Comparison of ENCODE assay signal across 21 cellular contexts in genomic region chr2:227206406-227206805, GRCh38. TPM values are rescaled to one million over a fixed set of nuclear protein-coding genes. Genes with fewer than 3 reads are reported as not detected.
DNase-seq lines count a peak whose midpoint lies in the region; ATAC-seq and TF ChIP-seq lines count a peak whose summit lies in the region.
"Had no signal": no experiment of that assay in that cellular context is flagged by ENCODE, and none has a peak within 500 bp of the region (broad histone marks: within the 10 kb centered on the region; RNA-seq: fewer than 3 reads in every experiment).

No MANE protein-coding gene starts in this region.

- H3K27ac Mint-ChIP-seq in activated naive CD4-positive, alpha-beta T cell treated with anti-CD3 and anti-CD28 coated beads, Interleukin-2, amount 10 ng/mL, durations not matched to agents 7 days and 5 days: peak overlapping the region; percentile 55
- H3K27ac Mint-ChIP-seq in activated naive CD4-positive, alpha-beta T cell treated with anti-CD3 and anti-CD28 coated beads, Interleukin-2, amount 50 U/mL, for 72 hours: no peak overlapping the region
- H3K27ac Mint-ChIP-seq: B cell; CD4-positive, CD25-positive, alpha-beta regulatory T cell; CD8-positive, alpha-beta T cell; H9 had no signal

- H3K36me3 Mint-ChIP-seq in activated naive CD4-positive, alpha-beta T cell treated with anti-CD3 and anti-CD28 coated beads, Interleukin-2, amount 10 ng/mL, durations not matched to agents 7 days and 5 days: no peaks in the 10 kb centered on the region
- no peaks in the 10 kb centered on the region for H3K36me3 Mint-ChIP-seq in activated naive CD4-positive, alpha-beta T cell treated with anti-CD3 and anti-CD28 coated beads, Interleukin-2, amount 50 U/mL, for 72 hours
- H3K36me3 Mint-ChIP-seq: CD4-positive, CD25-positive, alpha-beta regulatory T cell; CD8-positive, alpha-beta T cell had no signal

- no peaks in the 10 kb centered on the region for H3K9me3 Mint-ChIP-seq in activated naive CD4-positive, alpha-beta T cell treated with anti-CD3 and anti-CD28 coated beads, Interleukin-2, amount 10 ng/mL, durations not matched to agents 7 days and 5 days
- H3K9me3 Mint-ChIP-seq in activated naive CD4-positive, alpha-beta T cell treated with anti-CD3 and anti-CD28 coated beads, Interleukin-2, amount 50 U/mL, for 72 hours: no peaks in the 10 kb centered on the region
- H3K9me3 Mint-ChIP-seq: CD8-positive, alpha-beta T cell had no signal

- peak overlapping the region; percentile 2 for H3K27ac ChIP-seq in psoas muscle
- H3K27ac ChIP-seq: 22Rv1, BLaER1, C4-2B, GM23248 had no signal

- DNase-seq in activated naive CD4-positive, alpha-beta T cell treated with anti-CD3 and anti-CD28 coated beads, Interleukin-2, amount 10 ng/mL, durations not matched to agents 7 days and 5 days: no peak
- no peak for DNase-seq in activated naive CD4-positive, alpha-beta T cell treated with anti-CD3 and anti-CD28 coated beads, Interleukin-2, amount 50 U/mL, for 72 hours (ENCODE audit: low spot score in 2 of 2)
- DNase-seq in kidney tubule cell (ENCODE audit: low spot score): peak; percentile 70
- DNase-seq in psoas muscle: no peak
- DNase-seq in NCI-H2081 treated with DMSO at 0.1 percent for 48 hours (lab: John Stamatoyannopoulos, UW): no peak
- DNase-seq in G401 (ENCODE audit: low spot score): no peak
- DNase-seq: Caco-2; CD4-positive, CD25-positive, alpha-beta regulatory T cell; CD8-positive, alpha-beta T cell; DMS153; DND-41; GDM1; GM23248; H9 had no signal

- in situ Hi-C loops in G401 (cut with HindIII; ENCODE audit: low sequenced_read_pairs): no loop called here

- no peaks in the 10 kb centered on the region for H3K4me1 Mint-ChIP-seq in activated naive CD4-positive, alpha-beta T cell treated with anti-CD3 and anti-CD28 coated beads, Interleukin-2, amount 10 ng/mL, durations not matched to agents 7 days and 5 days
- H3K4me1 Mint-ChIP-seq: B cell; CD4-positive, CD25-positive, alpha-beta regulatory T cell had no signal

- 76 to 92% (median 82%) methylated on average over 9 of the region's 9 CpGs for WGBS in psoas muscle, 3 donors

- no peak for ATAC-seq in activated naive CD4-positive, alpha-beta T cell treated with anti-CD3 and anti-CD28 coated beads, Interleukin-2, amount 50 U/mL, for 72 hours
- peak in 3 of 4 donors; percentile 17 to 36 (median 31) for ATAC-seq in psoas muscle
- ATAC-seq: CD8-positive, alpha-beta T cell; GM12878; HCT116 had no signal

- H3K27me3 Mint-ChIP-seq in activated naive CD4-positive, alpha-beta T cell treated with anti-CD3 and anti-CD28 coated beads, Interleukin-2, amount 10 ng/mL, durations not matched to agents 7 days and 5 days: peaks cover 9% of the 10 kb centered on the region
- H3K27me3 Mint-ChIP-seq: B cell had no signal

- H3K27me3 ChIP-seq in psoas muscle (ENCODE audit: insufficient read depth in 3 of 3, low read length in 2 of 3): no peaks in the 10 kb centered on the region
- H3K27me3 ChIP-seq: BLaER1 had no signal

- H3K9me3 ChIP-seq in psoas muscle: no peaks in the 10 kb centered on the region
- H3K9me3 ChIP-seq: BLaER1, Caco-2 had no signal

- no peak overlapping the region for H3K4me3 ChIP-seq in psoas muscle
- H3K4me3 ChIP-seq: BLaER1, GM12878, GM23248 had no signal

- CTCF ChIA-PET in activated naive CD4-positive, alpha-beta T cell treated with anti-CD3 and anti-CD28 coated beads, Interleukin-2, amount 10 ng/mL, durations not matched to agents 7 days and 5 days (lab: Charles Lee): no interaction called here

- no peaks in the 10 kb centered on the region for H3K36me3 ChIP-seq in psoas muscle (ENCODE audit: insufficient read depth in 1 of 2, low read depth in 1 of 2)
- H3K36me3 ChIP-seq: BLaER1 had no signal

- no peak for TF ChIP-seq CTCF in psoas muscle (IDR thresholded peaks at IDR 0.05)

- intact Hi-C loops in psoas muscle (cut with DNase I): no loop called here

- H3K4me3 Mint-ChIP-seq in activated naive CD4-positive, alpha-beta T cell treated with anti-CD3 and anti-CD28 coated beads, Interleukin-2, amount 10 ng/mL, durations not matched to agents 7 days and 5 days: no peak overlapping the region
- H3K4me3 Mint-ChIP-seq: B cell; CD4-positive, CD25-positive, alpha-beta regulatory T cell; CD8-positive, alpha-beta T cell had no signal

- peaks cover 22% of the 10 kb centered on the region for H3K4me1 ChIP-seq in psoas muscle
- H3K4me1 ChIP-seq: BLaER1, Caco-2 had no signal

RNA-seq across cellular contexts. Expression of gene COL4A3, which starts 42.0 kb away (rescaled TPM):
- total RNA-seq in activated naive CD4-positive, alpha-beta T cell treated with anti-CD3 and anti-CD28 coated beads, Interleukin-2, amount 50 U/mL, for 72 hours: not detected
- total RNA-seq in psoas muscle: 10 to 100 TPM in 2 of 4 donors, 1 to 10 TPM in 2; 5.5 to 29.4 (median 14.9) TPM
- polyA plus RNA-seq in psoas muscle: 1 to 10 TPM; 3.1 to 5.6 (median 3.8) TPM
- total RNA-seq in G401 (2014; rRNA removed; shearing (Covaris generic)): 3.0 TPM in 1 of 2 replicates, not detected in the other
- total RNA-seq: CD4-positive, CD25-positive, alpha-beta regulatory T cell; H4 had no signal
- polyA plus RNA-seq: CD4-positive, CD25-positive, alpha-beta regulatory T cell had no signal

RNA-seq across cellular contexts. Expression of gene COL4A4, which starts 42.4 kb away (rescaled TPM):
- not detected for total RNA-seq in activated naive CD4-positive, alpha-beta T cell treated with anti-CD3 and anti-CD28 coated beads, Interleukin-2, amount 50 U/mL, for 72 hours
- total RNA-seq in psoas muscle: 10 to 100 TPM in 2 of 4 donors, 1 to 10 TPM in 2; 4.6 to 16.0 (median 10.3) TPM
- 1 to 10 TPM; 1.7 to 2.3 (median 2.0) TPM for polyA plus RNA-seq in psoas muscle
- 2.3 TPM in 1 of 2 replicates, not detected in the other for total RNA-seq in G401 (2014; rRNA removed; shearing (Covaris generic))
- total RNA-seq: CD4-positive, CD25-positive, alpha-beta regulatory T cell; CD8-positive, alpha-beta T cell had no signal

Comparison
In these comparisons a context has a peak if more than half of its experiments do, and no peak if none do; other contexts are left out.
1. ATAC-seq: peak in psoas muscle (3 of 4); none in activated naive CD4-positive, alpha-beta T cell treated with anti-CD3 and anti-CD28 coated beads, Interleukin-2, amount 50 U/mL, for 72 hours (0 of 2).